In the genomic region with DNA sequence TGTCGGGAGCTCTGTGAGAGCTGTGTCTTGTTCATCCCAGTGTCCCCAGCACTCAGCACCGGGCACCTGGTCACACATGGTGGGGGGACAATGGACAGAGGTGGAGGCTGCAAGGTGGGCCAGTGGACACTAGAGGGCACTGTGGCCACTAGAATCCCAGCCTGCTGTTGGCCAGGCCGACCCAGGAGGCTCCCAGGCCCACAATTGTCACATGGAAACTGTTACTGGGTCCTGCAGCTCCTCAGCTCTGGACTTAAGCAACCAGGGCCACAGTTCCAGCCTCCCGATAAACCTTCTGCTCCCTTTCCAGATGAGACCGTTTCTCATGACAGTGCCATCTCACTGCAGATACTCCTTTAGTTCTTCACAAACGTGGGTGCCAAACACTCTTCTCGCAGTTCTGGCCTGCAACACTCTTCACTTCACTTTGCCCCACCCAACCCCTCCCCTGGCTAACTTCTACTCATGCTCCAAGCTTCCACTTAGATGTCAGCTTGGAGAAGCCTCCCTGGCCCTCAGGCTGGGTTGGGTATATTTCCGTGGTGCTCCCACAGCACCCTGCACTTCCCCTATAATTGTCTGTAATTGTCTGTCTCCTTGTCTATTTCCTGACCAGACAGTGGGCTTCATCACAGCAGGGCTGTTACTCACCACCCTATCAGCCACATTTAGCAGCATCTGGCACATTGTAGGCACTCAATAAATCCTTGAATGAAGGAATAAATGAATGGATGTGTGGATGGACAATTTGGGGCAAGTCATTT, we compare ENCODE assay signal across 8 cellular contexts. TPM values are rescaled to one million over a fixed set of nuclear protein-coding genes. Genes with fewer than 3 reads are reported as not detected.
DNase-seq lines count a peak whose midpoint lies in the region; ATAC-seq and TF ChIP-seq lines count a peak whose summit lies in the region.

No MANE protein-coding gene starts in this region.

- peaks cover 9% of the 10 kb centered on the region for H3K4me1 ChIP-seq in OCI-LY7 (ENCODE audit: insufficient read depth, low read length, poor library complexity, severe bottlenecking)
- H3K4me1 ChIP-seq in osteoblast (ENCODE audit: insufficient read depth, low read length): peaks cover 32% of the 10 kb centered on the region

- no TSS peak for BruUV-seq in OCI-LY7 (replicated peaks; lab: Mats Ljungman, UMichigan)

- H3K36me3 ChIP-seq in OCI-LY7 (ENCODE audit: insufficient read depth, low read length) (no peaks in the 10 kb centered on the region), osteoblast (ENCODE audit: insufficient read depth, low read length) (no peaks in the 10 kb centered on the region)

- TF ChIP-seq CTCF in OCI-LY7 (conservative IDR thresholded peaks at IDR 0.05; ENCODE audit: low read length) (peak; percentile 77), foreskin fibroblast (IDR thresholded peaks at IDR 0.05; ENCODE audit: low read depth, low read length) (peak; percentile 63), osteoblast (IDR thresholded peaks at IDR 0.05; ENCODE audit: extremely low read depth, low read depth, low read length) (peak; percentile 87)

- no peak overlapping the region for H3K4me2 ChIP-seq in OCI-LY7 (ENCODE audit: low read length)
- H3K4me2 ChIP-seq in osteoblast (ENCODE audit: insufficient read depth, low read length): no peak overlapping the region

- intact Hi-C loops in OCI-LY7 (cut with micrococcal nuclease; ENCODE audit: unreplicated experiment): no loop called here

- H3K79me2 ChIP-seq in OCI-LY7 (ENCODE audit: insufficient read depth, low read depth, low read length): no peaks in the 10 kb centered on the region
- peaks cover 6% of the 10 kb centered on the region for H3K79me2 ChIP-seq in osteoblast (ENCODE audit: insufficient read depth, low read length)

- ATAC-seq in HG02642 (IDR thresholded peaks at IDR 0.05; ENCODE audit: poor library complexity, unreplicated experiment) (peak; percentile 55), GM21528 (IDR thresholded peaks at IDR 0.05; ENCODE audit: low FRiP score, unreplicated experiment) (no peak), HG02981 (IDR thresholded peaks at IDR 0.05; ENCODE audit: unreplicated experiment) (no peak)

- CTCF ChIA-PET in OCI-LY7 (lab: Charles Lee; ENCODE audit: unreplicated experiment): interaction anchor here (0.8 kb wide), 1 partner anchor 28 kb away, joined by 5 read pairs; no protein-coding TSS in a partner anchor

- H2AFZ ChIP-seq in OCI-LY7 (ENCODE audit: low read length) (no peak overlapping the region), osteoblast (ENCODE audit: low read length) (peak overlapping the region; percentile 40)

- peak; percentile 34 for DNase-seq in EL
- peak; percentile 39 for DNase-seq in OCI-LY7 (ENCODE audit: low spot score)
- DNase-seq in activated T-helper 1 cell treated with anti-CD3 and anti-CD28 coated beads, Interleukin-2, amount 50 U/mL, for 16 hours (ENCODE audit: low read depth in 1 of 2, low spot score in 1 of 2): peak; percentile 9 to 24
- peak in 1 of 2 donors; percentile 69 for DNase-seq in foreskin fibroblast
- no peak for DNase-seq in osteoblast (ENCODE audit: insufficient read length, low spot score, missing footprints)

- H4K20me1 ChIP-seq in OCI-LY7 (ENCODE audit: insufficient read depth, low read length) (no peaks in the 10 kb centered on the region), osteoblast (ENCODE audit: insufficient read depth, low read length) (peaks cover 4% of the 10 kb centered on the region)

- H3K27me3 ChIP-seq in osteoblast (ENCODE audit: insufficient read depth, low read length): peaks cover 11% of the 10 kb centered on the region

- H3K27ac ChIP-seq in OCI-LY7 (ENCODE audit: low read depth, low read length, poor library complexity, severe bottlenecking) (no peak overlapping the region), osteoblast (ENCODE audit: low read depth, low read length) (no peak overlapping the region)

- H3K9me2 ChIP-seq in OCI-LY7 (ENCODE audit: insufficient read depth, low read length): no peaks in the 10 kb centered on the region

- H3K4me3 ChIP-seq in OCI-LY7 (ENCODE audit: low read depth, low read length, poor library complexity, severe bottlenecking) (no peak overlapping the region), foreskin fibroblast (ENCODE audit: low read depth in 1 of 2, low read length in 2 of 2) (no peak overlapping the region), osteoblast (ENCODE audit: insufficient read depth, low read length) (no peak overlapping the region)

- POLR2A ChIA-PET in OCI-LY7 (lab: Charles Lee): no interaction called here

- H3K9me3 ChIP-seq in OCI-LY7 (ENCODE audit: low read length): no peaks in the 10 kb centered on the region
- H3K9me3 ChIP-seq in osteoblast (ENCODE audit: low read depth, low read length): no peaks in the 10 kb centered on the region

RNA-seq across cellular contexts. Expression of gene IQSEC2, which starts 3.5 kb away (rescaled TPM):
- total RNA-seq in OCI-LY7 (2014; rRNA removed; shearing (Covaris generic)): not detected in 2 replicates
- total RNA-seq in OCI-LY7 (2022) (not detected in 2 replicates), osteoblast (10.1 and 14.7 TPM in 2 replicates)

RNA-seq across cellular contexts. Expression of gene KDM5C, which starts 59.9 kb away (rescaled TPM):
- 54.8 and 58.9 TPM in 2 replicates for total RNA-seq in OCI-LY7 (2014; rRNA removed; shearing (Covaris generic))
- total RNA-seq in OCI-LY7 (2022) (88.0 and 90.5 TPM in 2 replicates), osteoblast (104 and 122 TPM in 2 replicates)

Comparison
In these comparisons a context has a peak if more than half of its experiments do, and no peak if none do; other contexts are left out.
1. RNA of gene IQSEC2, which starts 3.5 kb away (total RNA-seq): 10.1 to 14.7 TPM in osteoblast; not detected in OCI-LY7; every median in the first group is over 10 times any median in the second.
2. Peak in every context shown above with its lines, with median percentiles within 50 percentile points of each other: CTCF ChIP-seq.